In the genomic region with DNA sequence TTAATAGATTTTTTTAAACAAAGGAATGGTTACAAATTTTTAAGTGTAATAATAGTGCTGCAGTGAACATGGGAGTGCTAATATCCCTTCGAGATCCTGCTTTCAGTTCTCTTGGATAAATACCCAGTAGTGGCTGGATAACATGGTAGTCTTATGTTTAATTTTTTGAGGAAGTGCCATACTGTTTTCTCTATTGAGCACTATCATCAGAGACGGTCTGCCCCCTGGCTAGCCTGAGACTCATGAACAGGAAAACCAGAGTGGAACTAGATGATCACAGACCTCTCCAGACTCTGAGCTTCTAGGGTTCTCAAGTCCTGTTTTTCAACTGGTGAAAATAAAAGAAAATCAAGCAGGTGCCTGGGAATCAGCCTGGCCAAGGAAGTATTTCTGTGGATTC, we compare ENCODE assay signal across 21 cellular contexts.
"Had no signal": no experiment of that assay in that cellular context is flagged by ENCODE, and none has a peak within 500 bp of the region (broad histone marks: within the 10 kb centered on the region; RNA-seq: fewer than 3 reads in every experiment).

No MANE protein-coding gene starts in this region.

- H3K36me3 ChIP-seq: lower lobe of right lung, prostate gland, right atrium auricular region, sigmoid colon, tibial artery, upper lobe of left lung had no signal

- FAIRE-seq: endometrium, frontal cortex, urothelium cell line had no signal

- H3K4me3 ChIP-seq: lower lobe of right lung, prostate gland, right atrium auricular region, sigmoid colon, testis, tibial artery, upper lobe of left lung had no signal

- H3K27me3 ChIP-seq: right atrium auricular region, sigmoid colon, testis, tibial artery, upper lobe of left lung had no signal

- H3K27ac ChIP-seq: lower lobe of right lung, prostate gland, right atrium auricular region, sigmoid colon, testis, tibial artery, upper lobe of left lung had no signal

- DNase-seq: cortex of kidney; effector memory CD8-positive, alpha-beta T cell; hypothalamus; immature natural killer cell; left ventricle myocardium superior; lower lobe of right lung; naive thymus-derived CD8-positive, alpha-beta T cell; nucleus accumbens; sigmoid colon; stimulated activated CD4-positive, alpha-beta T cell treated with anti-CD3 and anti-CD28 coated beads, Interleukin-4, amount 100 ng/mL, for 4 hours; stimulated activated naive CD8-positive, alpha-beta T cell treated with anti-CD3 and anti-CD28 coated beads, Interleukin-15, Interleukin-2, amounts not matched to agents 100 U/mL and 50 U/mL, for 24 hours; substantia nigra; testis; tibial artery; upper lobe of left lung had no signal

- H3K4me1 ChIP-seq: lower lobe of right lung, prostate gland, right atrium auricular region, sigmoid colon, testis, upper lobe of left lung had no signal

- H3K9me3 ChIP-seq: lower lobe of right lung, prostate gland, right atrium auricular region, sigmoid colon, testis, tibial artery, upper lobe of left lung had no signal

- ATAC-seq: effector memory CD8-positive, alpha-beta T cell; left ventricle myocardium superior; lower lobe of right lung; naive thymus-derived CD8-positive, alpha-beta T cell; stimulated activated memory B cell treated with anti-CD40 and anti-IgM and Interleukin-4, amounts not matched to agents 10 μg/mL and 1 μg/mL and 100 μg/mL, for 72 hours; stimulated activated naive CD8-positive, alpha-beta T cell treated with anti-CD3 and anti-CD28 coated beads, Interleukin-15, Interleukin-2, amounts not matched to agents 100 U/mL and 50 U/mL, for 24 hours had no signal
